ENCODE assay signal across 8 cellular contexts in genomic region chr14:37903561-37904191, GRCh38.
DNase-seq lines count a peak whose midpoint lies in the region; ATAC-seq and TF ChIP-seq lines count a peak whose summit lies in the region.

No MANE protein-coding gene starts in this region.

- 18 to 19% methylated on average over 8 of the region's 8 CpGs for WGBS in lung, 2 donors

- H3K4me1 ChIP-seq in lung (ENCODE audit: control insufficient read depth in 2 of 2, insufficient read depth in 2 of 2, low read length in 2 of 2), result no peaks in the 10 kb centered on the region

- H3K36me3 Mint-ChIP-seq in HFFc6 (ENCODE audit: low read depth), result peaks cover 3% of the 10 kb centered on the region

- peak overlapping the region; percentile 77 for H3K4me3 Mint-ChIP-seq in HFFc6

- H3K4me1 Mint-ChIP-seq in HFFc6 (ENCODE audit: low read depth), result peaks cover 70% of the 10 kb centered on the region

- peak; percentile 92 for TF ChIP-seq CTCF in HFFc6 (IDR thresholded peaks at IDR 0.05)
- TF ChIP-seq CTCF in choroid plexus epithelial cell (conservative IDR thresholded peaks at IDR 0.05; ENCODE audit: low read depth, low read length), result peak; percentile 66
- peak; percentile 36 for TF ChIP-seq CTCF in lung (IDR thresholded peaks at IDR 0.05; ENCODE audit: control extremely low read depth, extremely low read depth)

- H3K27ac Mint-ChIP-seq in HFFc6, result peak overlapping the region; percentile 90

- H3K27ac ChIP-seq in lung (ENCODE audit: low read depth in 1 of 2, low read length in 1 of 2), result no peak overlapping the region

- no peaks in the 10 kb centered on the region for H3K27me3 ChIP-seq in lung (ENCODE audit: control insufficient read depth, insufficient read depth)

- H3K9me3 ChIP-seq in lung (ENCODE audit: control insufficient read depth in 2 of 2, insufficient read depth in 1 of 2, low read length in 1 of 2), result no peaks in the 10 kb centered on the region

- DNase-seq in DMS53 (lab: John Stamatoyannopoulos, UW), result peak; percentile 73
- DNase-seq in HFFc6, result peak; percentile 54
- DNase-seq in NCI-H774 (lab: John Stamatoyannopoulos, UW), result peak; percentile 27
- DNase-seq in choroid plexus epithelial cell (ENCODE audit: low read depth), result peak; percentile 75
- no peak for DNase-seq in lung (ENCODE audit: low spot score)

- ATAC-seq in lung (ENCODE audit: insufficient read depth, low FRiP score) (no peak), HG03521 (IDR thresholded peaks at IDR 0.05; ENCODE audit: unreplicated experiment) (no peak), GM19328 (IDR thresholded peaks at IDR 0.05; ENCODE audit: unreplicated experiment) (no peak), GM21423 (IDR thresholded peaks at IDR 0.05; ENCODE audit: unreplicated experiment) (no peak)

- H3K4me3 ChIP-seq in choroid plexus epithelial cell (ENCODE audit: low read depth, low read length) (no peak overlapping the region), lung (no peak overlapping the region)

- H3K9me3 Mint-ChIP-seq in HFFc6, result no peaks in the 10 kb centered on the region

- no peaks in the 10 kb centered on the region for H3K36me3 ChIP-seq in lung (ENCODE audit: control insufficient read depth in 2 of 2, insufficient read depth in 2 of 2, low read length in 2 of 2)

- no peaks in the 10 kb centered on the region; the same call in 1 of the 2 replicates for H3K27me3 Mint-ChIP-seq in HFFc6 (ENCODE audit: insufficient read depth)

Comparison
In these comparisons a context has a peak if more than half of its experiments do, and no peak if none do; other contexts are left out.
1. CTCF ChIP-seq: peak in every context shown above with its lines; median percentile 92 in HFFc6; 66 in choroid plexus epithelial cell; 36 in lung.